Comparison of ENCODE assay signal across 1 cellular context in the genomic region with DNA sequence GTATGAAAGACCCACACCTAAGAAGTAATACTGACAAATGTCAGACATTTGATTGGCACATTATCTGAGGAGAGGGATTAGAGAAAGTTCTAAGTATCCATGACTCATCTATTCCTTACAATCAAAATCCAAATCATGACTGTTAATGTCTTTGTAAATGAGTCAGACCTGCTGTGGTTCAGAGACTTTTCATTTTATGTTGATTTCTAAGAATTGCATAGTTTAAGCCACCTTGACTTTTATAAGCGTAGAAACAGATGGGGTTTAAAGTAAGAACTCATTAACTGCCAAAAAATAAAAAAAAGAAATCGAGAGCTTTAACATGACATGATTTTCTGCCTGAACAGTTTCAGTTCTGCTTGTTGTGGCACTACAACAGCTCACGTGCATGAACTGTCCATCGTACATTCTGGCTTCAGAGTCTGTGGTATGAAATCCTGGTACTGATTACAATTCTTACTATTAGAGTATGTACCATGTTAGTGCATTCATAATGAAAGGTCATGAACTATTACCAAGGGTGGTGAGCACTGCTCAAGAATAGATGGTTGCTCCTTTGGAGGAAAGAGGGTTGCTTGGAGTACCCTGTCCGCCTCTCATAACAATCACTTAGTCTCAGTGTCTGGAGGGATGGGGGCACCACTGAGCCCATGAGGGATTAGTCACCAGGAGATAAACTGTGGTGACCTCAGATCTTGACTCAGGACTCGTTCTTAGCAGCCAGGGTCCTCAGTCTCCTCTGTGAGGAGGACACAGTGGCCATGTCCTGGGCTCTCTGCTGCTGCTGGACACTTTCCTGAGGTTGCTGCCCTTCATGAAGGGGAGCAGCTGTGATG.
A peak's percentile ranks its signal among the peaks of the same experiment; 100 is the strongest.
TF ChIP-seq lines count a peak whose summit lies in the region.

No MANE protein-coding gene starts in this region.

TF ChIP-seq in GM12878, 131 proteins besides CTCF, POLR2A, EP300 and RAD21 (continued from another document):
- TF ChIP-seq, protein P1, sequence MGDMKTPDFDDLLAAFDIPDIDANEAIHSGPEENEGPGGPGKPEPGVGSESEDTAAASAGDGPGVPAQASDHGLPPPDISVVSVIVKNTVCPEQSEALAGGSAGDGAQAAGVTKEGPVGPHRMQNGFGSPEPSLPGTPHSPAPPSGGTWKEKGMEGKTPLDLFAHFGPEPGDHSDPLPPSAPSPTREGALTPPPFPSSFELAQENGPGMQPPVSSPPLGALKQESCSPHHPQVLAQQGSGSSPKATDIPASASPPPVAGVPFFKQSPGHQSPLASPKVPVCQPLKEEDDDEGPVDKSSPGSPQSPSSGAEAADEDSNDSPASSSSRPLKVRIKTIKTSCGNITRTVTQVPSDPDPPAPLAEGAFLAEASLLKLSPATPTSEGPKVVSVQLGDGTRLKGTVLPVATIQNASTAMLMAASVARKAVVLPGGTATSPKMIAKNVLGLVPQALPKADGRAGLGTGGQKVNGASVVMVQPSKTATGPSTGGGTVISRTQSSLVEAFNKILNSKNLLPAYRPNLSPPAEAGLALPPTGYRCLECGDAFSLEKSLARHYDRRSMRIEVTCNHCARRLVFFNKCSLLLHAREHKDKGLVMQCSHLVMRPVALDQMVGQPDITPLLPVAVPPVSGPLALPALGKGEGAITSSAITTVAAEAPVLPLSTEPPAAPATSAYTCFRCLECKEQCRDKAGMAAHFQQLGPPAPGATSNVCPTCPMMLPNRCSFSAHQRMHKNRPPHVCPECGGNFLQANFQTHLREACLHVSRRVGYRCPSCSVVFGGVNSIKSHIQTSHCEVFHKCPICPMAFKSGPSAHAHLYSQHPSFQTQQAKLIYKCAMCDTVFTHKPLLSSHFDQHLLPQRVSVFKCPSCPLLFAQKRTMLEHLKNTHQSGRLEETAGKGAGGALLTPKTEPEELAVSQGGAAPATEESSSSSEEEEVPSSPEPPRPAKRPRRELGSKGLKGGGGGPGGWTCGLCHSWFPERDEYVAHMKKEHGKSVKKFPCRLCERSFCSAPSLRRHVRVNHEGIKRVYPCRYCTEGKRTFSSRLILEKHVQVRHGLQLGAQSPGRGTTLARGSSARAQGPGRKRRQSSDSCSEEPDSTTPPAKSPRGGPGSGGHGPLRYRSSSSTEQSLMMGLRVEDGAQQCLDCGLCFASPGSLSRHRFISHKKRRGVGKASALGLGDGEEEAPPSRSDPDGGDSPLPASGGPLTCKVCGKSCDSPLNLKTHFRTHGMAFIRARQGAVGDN (IDR thresholded peaks at IDR 0.05): peak; percentile 60
- TF ChIP-seq, protein P2, sequence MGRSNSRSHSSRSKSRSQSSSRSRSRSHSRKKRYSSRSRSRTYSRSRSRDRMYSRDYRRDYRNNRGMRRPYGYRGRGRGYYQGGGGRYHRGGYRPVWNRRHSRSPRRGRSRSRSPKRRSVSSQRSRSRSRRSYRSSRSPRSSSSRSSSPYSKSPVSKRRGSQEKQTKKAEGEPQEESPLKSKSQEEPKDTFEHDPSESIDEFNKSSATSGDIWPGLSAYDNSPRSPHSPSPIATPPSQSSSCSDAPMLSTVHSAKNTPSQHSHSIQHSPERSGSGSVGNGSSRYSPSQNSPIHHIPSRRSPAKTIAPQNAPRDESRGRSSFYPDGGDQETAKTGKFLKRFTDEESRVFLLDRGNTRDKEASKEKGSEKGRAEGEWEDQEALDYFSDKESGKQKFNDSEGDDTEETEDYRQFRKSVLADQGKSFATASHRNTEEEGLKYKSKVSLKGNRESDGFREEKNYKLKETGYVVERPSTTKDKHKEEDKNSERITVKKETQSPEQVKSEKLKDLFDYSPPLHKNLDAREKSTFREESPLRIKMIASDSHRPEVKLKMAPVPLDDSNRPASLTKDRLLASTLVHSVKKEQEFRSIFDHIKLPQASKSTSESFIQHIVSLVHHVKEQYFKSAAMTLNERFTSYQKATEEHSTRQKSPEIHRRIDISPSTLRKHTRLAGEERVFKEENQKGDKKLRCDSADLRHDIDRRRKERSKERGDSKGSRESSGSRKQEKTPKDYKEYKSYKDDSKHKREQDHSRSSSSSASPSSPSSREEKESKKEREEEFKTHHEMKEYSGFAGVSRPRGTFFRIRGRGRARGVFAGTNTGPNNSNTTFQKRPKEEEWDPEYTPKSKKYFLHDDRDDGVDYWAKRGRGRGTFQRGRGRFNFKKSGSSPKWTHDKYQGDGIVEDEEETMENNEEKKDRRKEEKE (IDR thresholded peaks at IDR 0.05): no peak
- TF ChIP-seq TCF3 (IDR thresholded peaks at IDR 0.05; ENCODE audit: borderline replicate concordance, insufficient read depth, low read depth, low read length) (peak; percentile 81; the same call in 1 of the 2 replicates), MEF2A (IDR thresholded peaks at IDR 0.05; ENCODE audit: insufficient read depth, low read depth, low read length) (peak; percentile 67; the same call in 1 of the 2 replicates), HDGF (IDR thresholded peaks at IDR 0.05) (no peak), CBX5 (IDR thresholded peaks at IDR 0.05; ENCODE audit: low read depth) (0 out of 2 replicates have a peak, but pooled peaks have one; percentile 83)
- TF ChIP-seq, protein P3, sequence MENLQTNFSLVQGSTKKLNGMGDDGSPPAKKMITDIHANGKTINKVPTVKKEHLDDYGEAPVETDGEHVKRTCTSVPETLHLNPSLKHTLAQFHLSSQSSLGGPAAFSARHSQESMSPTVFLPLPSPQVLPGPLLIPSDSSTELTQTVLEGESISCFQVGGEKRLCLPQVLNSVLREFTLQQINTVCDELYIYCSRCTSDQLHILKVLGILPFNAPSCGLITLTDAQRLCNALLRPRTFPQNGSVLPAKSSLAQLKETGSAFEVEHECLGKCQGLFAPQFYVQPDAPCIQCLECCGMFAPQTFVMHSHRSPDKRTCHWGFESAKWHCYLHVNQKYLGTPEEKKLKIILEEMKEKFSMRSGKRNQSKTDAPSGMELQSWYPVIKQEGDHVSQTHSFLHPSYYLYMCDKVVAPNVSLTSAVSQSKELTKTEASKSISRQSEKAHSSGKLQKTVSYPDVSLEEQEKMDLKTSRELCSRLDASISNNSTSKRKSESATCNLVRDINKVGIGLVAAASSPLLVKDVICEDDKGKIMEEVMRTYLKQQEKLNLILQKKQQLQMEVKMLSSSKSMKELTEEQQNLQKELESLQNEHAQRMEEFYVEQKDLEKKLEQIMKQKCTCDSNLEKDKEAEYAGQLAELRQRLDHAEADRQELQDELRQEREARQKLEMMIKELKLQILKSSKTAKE (IDR thresholded peaks at IDR 0.05; ENCODE audit: low read depth, poor library complexity, severe bottlenecking): peak; percentile 97
- TF ChIP-seq, protein P4, sequence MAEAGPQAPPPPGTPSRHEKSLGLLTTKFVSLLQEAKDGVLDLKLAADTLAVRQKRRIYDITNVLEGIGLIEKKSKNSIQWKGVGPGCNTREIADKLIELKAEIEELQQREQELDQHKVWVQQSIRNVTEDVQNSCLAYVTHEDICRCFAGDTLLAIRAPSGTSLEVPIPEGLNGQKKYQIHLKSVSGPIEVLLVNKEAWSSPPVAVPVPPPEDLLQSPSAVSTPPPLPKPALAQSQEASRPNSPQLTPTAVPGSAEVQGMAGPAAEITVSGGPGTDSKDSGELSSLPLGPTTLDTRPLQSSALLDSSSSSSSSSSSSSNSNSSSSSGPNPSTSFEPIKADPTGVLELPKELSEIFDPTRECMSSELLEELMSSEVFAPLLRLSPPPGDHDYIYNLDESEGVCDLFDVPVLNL (IDR thresholded peaks at IDR 0.05; ENCODE audit: low read depth, low read length): no peak
- TF ChIP-seq, protein P5, sequence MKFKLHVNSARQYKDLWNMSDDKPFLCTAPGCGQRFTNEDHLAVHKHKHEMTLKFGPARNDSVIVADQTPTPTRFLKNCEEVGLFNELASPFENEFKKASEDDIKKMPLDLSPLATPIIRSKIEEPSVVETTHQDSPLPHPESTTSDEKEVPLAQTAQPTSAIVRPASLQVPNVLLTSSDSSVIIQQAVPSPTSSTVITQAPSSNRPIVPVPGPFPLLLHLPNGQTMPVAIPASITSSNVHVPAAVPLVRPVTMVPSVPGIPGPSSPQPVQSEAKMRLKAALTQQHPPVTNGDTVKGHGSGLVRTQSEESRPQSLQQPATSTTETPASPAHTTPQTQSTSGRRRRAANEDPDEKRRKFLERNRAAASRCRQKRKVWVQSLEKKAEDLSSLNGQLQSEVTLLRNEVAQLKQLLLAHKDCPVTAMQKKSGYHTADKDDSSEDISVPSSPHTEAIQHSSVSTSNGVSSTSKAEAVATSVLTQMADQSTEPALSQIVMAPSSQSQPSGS (IDR thresholded peaks at IDR 0.05; ENCODE audit: low read length): peak; percentile 93
- TF ChIP-seq, protein P6, sequence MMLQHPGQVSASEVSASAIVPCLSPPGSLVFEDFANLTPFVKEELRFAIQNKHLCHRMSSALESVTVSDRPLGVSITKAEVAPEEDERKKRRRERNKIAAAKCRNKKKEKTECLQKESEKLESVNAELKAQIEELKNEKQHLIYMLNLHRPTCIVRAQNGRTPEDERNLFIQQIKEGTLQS (IDR thresholded peaks at IDR 0.05; ENCODE audit: borderline replicate concordance, extremely low read depth, low read depth, low read length): no peak
